Comparison of ENCODE assay signal across 21 cellular contexts in genomic region chr21:43981151-43981870, GRCh38.
"Had no signal": no experiment of that assay in that cellular context is flagged by ENCODE, and none has a peak within 500 bp of the region (broad histone marks: within the 10 kb centered on the region; RNA-seq: fewer than 3 reads in every experiment).

No MANE protein-coding gene starts in this region.

- H3K27me3 Mint-ChIP-seq: activated naive CD8-positive, alpha-beta T cell; progenitor cell of endocrine pancreas had no signal

- H3K27me3 ChIP-seq: adrenal gland, esophagus muscularis mucosa, gastrocnemius medialis, spleen, transverse colon, vagina had no signal

- H3K4me3 ChIP-seq: adrenal gland, esophagus muscularis mucosa, gastrocnemius medialis, spleen, transverse colon, vagina had no signal

- H3K9me3 Mint-ChIP-seq: activated CD4-positive, alpha-beta T cell treated with anti-CD3 and anti-CD28 coated beads, Interleukin-2, amount 10 ng/mL, durations not matched to agents 7 days and 5 days had no signal

- H3K9me3 ChIP-seq: adrenal gland, esophagus muscularis mucosa, gastrocnemius medialis, spleen, transverse colon, vagina had no signal

- H3K27ac Mint-ChIP-seq: activated CD4-positive, alpha-beta T cell treated with anti-CD3 and anti-CD28 coated beads, Interleukin-2, amount 10 ng/mL, durations not matched to agents 7 days and 5 days; activated CD8-positive, alpha-beta T cell treated with anti-CD3 and anti-CD28 coated beads, Interleukin-2, amount 10 ng/mL, durations not matched to agents 7 days and 5 days; activated naive CD8-positive, alpha-beta T cell; progenitor cell of endocrine pancreas had no signal

- DNase-seq: activated CD4-positive, alpha-beta T cell treated with anti-CD3 and anti-CD28 coated beads, Interleukin-2, amount 10 ng/mL, durations not matched to agents 7 days and 5 days; activated CD4-positive, CD25-positive, alpha-beta regulatory T cell treated with anti-CD3 and anti-CD28 coated beads, Interleukin-2, amount 50 U/mL, for 72 hours; activated CD8-positive, alpha-beta T cell treated with anti-CD3 and anti-CD28 coated beads, Interleukin-2, amount 10 ng/mL, durations not matched to agents 7 days and 5 days; activated gamma-delta T cell treated with Interleukin-2 at 50 U/mL for 16 hours; activated T-cell treated with anti-CD3 and anti-CD28 coated beads, Interleukin-2, amount 50 U/mL, for 1 hour; adrenal gland; central memory CD4-positive, alpha-beta T cell; dermis blood vessel endothelial cell; effector memory CD4-positive, alpha-beta T cell; gastrocnemius medialis; hippocampal formation; retina; spleen; stimulated activated CD4-positive, alpha-beta T cell treated with anti-CD3 and anti-CD28 coated beads, Interleukin-4, amount 100 ng/mL, for 24 hours; stimulated activated naive CD8-positive, alpha-beta T cell treated with anti-CD3 and anti-CD28 coated beads, Interleukin-15, Interleukin-2, amounts not matched to agents 100 U/mL and 50 U/mL, for 24 hours; substantia nigra; transverse colon had no signal

- H3K36me3 Mint-ChIP-seq: activated naive CD8-positive, alpha-beta T cell had no signal

- ATAC-seq: activated CD8-positive, alpha-beta T cell treated with anti-CD3 and anti-CD28 coated beads, Interleukin-2, amount 10 ng/mL, durations not matched to agents 7 days and 5 days; gastrocnemius medialis; stimulated activated naive CD8-positive, alpha-beta T cell treated with anti-CD3 and anti-CD28 coated beads, Interleukin-15, Interleukin-2, amounts not matched to agents 100 U/mL and 50 U/mL, for 24 hours had no signal

- H3K4me1 ChIP-seq: adrenal gland, gastrocnemius medialis, transverse colon had no signal

- H3K4me3 Mint-ChIP-seq: activated CD4-positive, alpha-beta T cell treated with anti-CD3 and anti-CD28 coated beads, Interleukin-2, amount 10 ng/mL, durations not matched to agents 7 days and 5 days; activated CD8-positive, alpha-beta T cell treated with anti-CD3 and anti-CD28 coated beads, Interleukin-2, amount 10 ng/mL, durations not matched to agents 7 days and 5 days; activated naive CD8-positive, alpha-beta T cell had no signal

- H3K27ac ChIP-seq: adrenal gland, esophagus muscularis mucosa, gastrocnemius medialis, spleen, transverse colon, vagina had no signal
